In the genomic region with DNA sequence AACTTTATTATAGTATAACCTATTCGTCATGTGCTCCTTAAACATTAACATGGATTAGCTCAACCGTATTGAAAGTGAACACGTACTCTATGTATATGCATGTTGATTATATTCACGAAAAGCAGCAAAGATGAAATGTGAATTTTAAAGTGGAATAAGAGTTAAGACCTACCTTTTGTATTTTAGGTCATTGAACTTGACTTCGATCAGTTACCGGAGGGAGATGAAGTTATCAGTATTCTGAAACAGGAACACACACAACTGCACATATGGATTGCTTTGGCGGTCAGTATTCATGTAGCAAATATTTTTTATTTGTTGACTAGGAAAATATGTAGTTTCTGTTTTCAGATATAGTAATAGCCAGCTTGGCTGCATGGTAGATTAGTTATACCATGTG, we compare ENCODE assay signal across 11 cellular contexts. TPM values are rescaled to one million over a fixed set of nuclear protein-coding genes. Genes with fewer than 3 reads are reported as not detected.
DNase-seq lines count a peak whose midpoint lies in the region; ATAC-seq, FAIRE-seq and TF ChIP-seq lines count a peak whose summit lies in the region.
"Had no signal": no experiment of that assay in that cellular context is flagged by ENCODE, and none has a peak within 500 bp of the region (broad histone marks: within the 10 kb centered on the region; RNA-seq: fewer than 3 reads in every experiment).

No MANE protein-coding gene starts in this region.

- H3K4me3 ChIP-seq in PC-3 (ENCODE audit: low read length) (peak overlapping the region; percentile 98), epithelial cell of proximal tubule (ENCODE audit: low read depth, low read length) (peak overlapping the region; percentile 78), skeletal muscle cell (ENCODE audit: low read depth, low read length) (peak overlapping the region; percentile 96)

- no peaks in the 10 kb centered on the region for H3K9me2 ChIP-seq in PC-3 (replicated peaks; ENCODE audit: low read length)

- no TSS peak for BruUV-seq in PC-3 (replicated peaks; lab: Mats Ljungman, UMichigan)

- H3K4me1 ChIP-seq in PC-3 (ENCODE audit: insufficient read depth, low read length): peaks cover 15% of the 10 kb centered on the region

- H3K9me3 ChIP-seq in PC-3 (ENCODE audit: low read length): no peaks in the 10 kb centered on the region

- H3K27me3 ChIP-seq in PC-3 (ENCODE audit: low read length): no peaks in the 10 kb centered on the region

- no peak overlapping the region for H2AFZ ChIP-seq in PC-3 (ENCODE audit: low read length)

- ATAC-seq in PC-3 (no peak), HG02840 (IDR thresholded peaks at IDR 0.05; ENCODE audit: low FRiP score, unreplicated experiment) (no peak)
- ATAC-seq: activated CD4-positive, CD25-positive, alpha-beta regulatory T cell treated with anti-CD3 and anti-CD28 coated beads, Interleukin-2, amount 50 U/mL, for 24 hours had no signal

- H3K27ac ChIP-seq in PC-3 (ENCODE audit: low read length): no peak overlapping the region

- H3F3A ChIP-seq in PC-3 (ENCODE audit: low read length, unreplicated experiment): no peaks in the 10 kb centered on the region

- DNase-seq in GM12892 (ENCODE audit: insufficient read length) (no peak), PC-3 (no peak), epithelial cell of proximal tubule (ENCODE audit: low read depth) (no peak), skeletal muscle cell (ENCODE audit: low read depth) (no peak), C1 segment of cervical spinal cord (lab: John Stamatoyannopoulos, UW) (no peak)
- DNase-seq in stimulated activated CD4-positive, alpha-beta T cell treated with anti-CD3 and anti-CD28 coated beads, Interleukin-12 subunit alpha, Interleukin-12 subunit beta, amount 100 ng/mL, for 4 hours: no peak
- DNase-seq: NCI-H446 treated with DMSO at 0.1 percent for 48 hours had no signal

- intact Hi-C loops in PC-3 (cut with micrococcal nuclease): no loop called here

- H3K4me2 ChIP-seq in PC-3 (ENCODE audit: low read length): peak overlapping the region; percentile 93

- H3K9ac ChIP-seq in PC-3 (ENCODE audit: low read length): peak overlapping the region; percentile 92; the same call in 1 of the 2 replicates

- TF ChIP-seq POLR2A in GM12892 (IDR thresholded peaks at IDR 0.05; ENCODE audit: low read depth, low read length): no peak

- H3K36me3 ChIP-seq in PC-3 (ENCODE audit: low read depth, low read length): peaks cover 16% of the 10 kb centered on the region

- TF ChIP-seq CTCF in PC-3 (conservative IDR thresholded peaks at IDR 0.05; ENCODE audit: low read depth, low read length) (no peak), epithelial cell of proximal tubule (conservative IDR thresholded peaks at IDR 0.05; ENCODE audit: low read depth, low read length) (no peak)

- POLR2A ChIA-PET in PC-3 (lab: Charles Lee; ENCODE audit: unreplicated experiment): no interaction called here

- 0 out of 2 replicates have a peak, but pooled peaks cover 7% of the 10 kb centered on the region for H4K20me1 ChIP-seq in PC-3 (ENCODE audit: low read length)

- CTCF ChIA-PET in PC-3 (lab: Charles Lee): interaction anchor here (1.8 kb wide), 1 partner anchor 18 kb away, joined by 6 read pairs; no protein-coding TSS in a partner anchor

- peak; percentile 62 for FAIRE-seq in GM12892 (lab: Jason Lieb, UNC)
- FAIRE-seq: colon, GM18507 had no signal

- H3K79me2 ChIP-seq in PC-3 (ENCODE audit: low read length): peaks cover 33% of the 10 kb centered on the region

RNA-seq across cellular contexts. Expression of a gene that starts 1.4 kb away (rescaled TPM):
- 31.0 TPM for polyA plus RNA-seq in GM12892 (2012; ENCODE audit: missing spikeins)
- total RNA-seq in PC-3 (2014; rRNA removed) (20.0 and 21.9 TPM in 2 replicates), epithelial cell of proximal tubule (20.5 and 25.0 TPM in 2 replicates)

RNA-seq across cellular contexts. Expression of a gene that starts 56.2 kb away (rescaled TPM):
- 330 TPM for polyA plus RNA-seq in GM12892 (2012; ENCODE audit: missing spikeins)
- total RNA-seq in PC-3 (2014; rRNA removed) (999 and 1,007 TPM in 2 replicates), epithelial cell of proximal tubule (528 and 712 TPM in 2 replicates)

RNA-seq across cellular contexts. Expression of a gene that starts 58.9 kb away (rescaled TPM):
- not detected for polyA plus RNA-seq in GM12892 (2012; ENCODE audit: missing spikeins)
- total RNA-seq in PC-3 (2014; rRNA removed) (0.29 TPM in 1 of 2 replicates, not detected in the other), epithelial cell of proximal tubule (0.07 TPM in 1 of 2 replicates, not detected in the other)
